ENCODE assay signal across 2 cellular contexts in the genomic region with DNA sequence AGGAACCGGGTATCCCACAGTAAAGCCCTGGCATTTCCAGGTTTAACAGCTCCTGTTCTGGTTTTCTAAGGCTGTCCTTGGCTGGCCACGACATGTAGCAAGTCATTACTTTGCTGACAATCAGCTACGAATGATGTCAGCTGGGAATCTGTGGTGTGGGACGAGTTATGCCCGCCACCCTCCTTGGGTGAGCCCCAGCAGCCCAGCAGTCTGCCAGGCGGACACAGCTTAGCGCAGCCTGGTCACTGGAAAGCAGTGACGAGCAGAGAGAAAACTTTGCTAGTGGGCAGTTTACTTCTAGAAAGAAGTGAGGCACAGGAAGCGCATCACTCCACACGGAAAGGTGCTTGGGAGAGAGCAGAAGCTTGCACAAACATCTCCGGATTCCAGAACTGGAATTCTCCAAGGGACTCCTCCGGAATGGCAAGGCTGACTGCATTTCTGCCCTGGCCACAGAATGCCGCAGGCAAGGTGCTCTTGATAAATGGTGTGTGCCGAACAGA.
A peak's percentile ranks its signal among the peaks of the same experiment; 100 is the strongest.
TF ChIP-seq lines count a peak whose summit lies in the region.

No MANE protein-coding gene starts in this region.

TF ChIP-seq in K562, 482 proteins besides CTCF, POLR2A, EP300 and RAD21 (continues in another document):
- peak; percentile 8; the same call in 1 of the 2 replicates for TF ChIP-seq GATA2 (CRISPR knock-in tag; IDR thresholded peaks at IDR 0.05)
- TF ChIP-seq ARHGAP35 (IDR thresholded peaks at IDR 0.05; ENCODE audit: partially characterized antibody), result no peak
- TF ChIP-seq, protein P1, sequence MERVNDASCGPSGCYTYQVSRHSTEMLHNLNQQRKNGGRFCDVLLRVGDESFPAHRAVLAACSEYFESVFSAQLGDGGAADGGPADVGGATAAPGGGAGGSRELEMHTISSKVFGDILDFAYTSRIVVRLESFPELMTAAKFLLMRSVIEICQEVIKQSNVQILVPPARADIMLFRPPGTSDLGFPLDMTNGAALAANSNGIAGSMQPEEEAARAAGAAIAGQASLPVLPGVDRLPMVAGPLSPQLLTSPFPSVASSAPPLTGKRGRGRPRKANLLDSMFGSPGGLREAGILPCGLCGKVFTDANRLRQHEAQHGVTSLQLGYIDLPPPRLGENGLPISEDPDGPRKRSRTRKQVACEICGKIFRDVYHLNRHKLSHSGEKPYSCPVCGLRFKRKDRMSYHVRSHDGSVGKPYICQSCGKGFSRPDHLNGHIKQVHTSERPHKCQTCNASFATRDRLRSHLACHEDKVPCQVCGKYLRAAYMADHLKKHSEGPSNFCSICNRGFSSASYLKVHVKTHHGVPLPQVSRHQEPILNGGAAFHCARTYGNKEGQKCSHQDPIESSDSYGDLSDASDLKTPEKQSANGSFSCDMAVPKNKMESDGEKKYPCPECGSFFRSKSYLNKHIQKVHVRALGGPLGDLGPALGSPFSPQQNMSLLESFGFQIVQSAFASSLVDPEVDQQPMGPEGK (CRISPR knock-in tag; IDR thresholded peaks at IDR 0.05; ENCODE audit: borderline replicate concordance), result no peak
- TF ChIP-seq, protein P2, sequence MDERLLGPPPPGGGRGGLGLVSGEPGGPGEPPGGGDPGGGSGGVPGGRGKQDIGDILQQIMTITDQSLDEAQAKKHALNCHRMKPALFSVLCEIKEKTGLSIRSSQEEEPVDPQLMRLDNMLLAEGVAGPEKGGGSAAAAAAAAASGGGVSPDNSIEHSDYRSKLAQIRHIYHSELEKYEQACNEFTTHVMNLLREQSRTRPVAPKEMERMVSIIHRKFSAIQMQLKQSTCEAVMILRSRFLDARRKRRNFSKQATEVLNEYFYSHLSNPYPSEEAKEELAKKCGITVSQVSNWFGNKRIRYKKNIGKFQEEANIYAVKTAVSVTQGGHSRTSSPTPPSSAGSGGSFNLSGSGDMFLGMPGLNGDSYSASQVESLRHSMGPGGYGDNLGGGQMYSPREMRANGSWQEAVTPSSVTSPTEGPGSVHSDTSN (CRISPR knock-in tag; IDR thresholded peaks at IDR 0.05; ENCODE audit: low read depth), result no peak
- TF ChIP-seq, protein P2 (tag; conservative IDR thresholded peaks at IDR 0.05; ENCODE audit: low read depth), result no peak
- TF ChIP-seq, protein P3, sequence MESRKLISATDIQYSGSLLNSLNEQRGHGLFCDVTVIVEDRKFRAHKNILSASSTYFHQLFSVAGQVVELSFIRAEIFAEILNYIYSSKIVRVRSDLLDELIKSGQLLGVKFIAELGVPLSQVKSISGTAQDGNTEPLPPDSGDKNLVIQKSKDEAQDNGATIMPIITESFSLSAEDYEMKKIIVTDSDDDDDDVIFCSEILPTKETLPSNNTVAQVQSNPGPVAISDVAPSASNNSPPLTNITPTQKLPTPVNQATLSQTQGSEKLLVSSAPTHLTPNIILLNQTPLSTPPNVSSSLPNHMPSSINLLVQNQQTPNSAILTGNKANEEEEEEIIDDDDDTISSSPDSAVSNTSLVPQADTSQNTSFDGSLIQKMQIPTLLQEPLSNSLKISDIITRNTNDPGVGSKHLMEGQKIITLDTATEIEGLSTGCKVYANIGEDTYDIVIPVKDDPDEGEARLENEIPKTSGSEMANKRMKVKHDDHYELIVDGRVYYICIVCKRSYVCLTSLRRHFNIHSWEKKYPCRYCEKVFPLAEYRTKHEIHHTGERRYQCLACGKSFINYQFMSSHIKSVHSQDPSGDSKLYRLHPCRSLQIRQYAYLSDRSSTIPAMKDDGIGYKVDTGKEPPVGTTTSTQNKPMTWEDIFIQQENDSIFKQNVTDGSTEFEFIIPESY (CRISPR knock-in tag; IDR thresholded peaks at IDR 0.05), result peak; percentile 56; the same call in 1 of the 2 replicates
- no peak for TF ChIP-seq ZNF551 (CRISPR knock-in tag; IDR thresholded peaks at IDR 0.05)
- TF ChIP-seq, protein P4, sequence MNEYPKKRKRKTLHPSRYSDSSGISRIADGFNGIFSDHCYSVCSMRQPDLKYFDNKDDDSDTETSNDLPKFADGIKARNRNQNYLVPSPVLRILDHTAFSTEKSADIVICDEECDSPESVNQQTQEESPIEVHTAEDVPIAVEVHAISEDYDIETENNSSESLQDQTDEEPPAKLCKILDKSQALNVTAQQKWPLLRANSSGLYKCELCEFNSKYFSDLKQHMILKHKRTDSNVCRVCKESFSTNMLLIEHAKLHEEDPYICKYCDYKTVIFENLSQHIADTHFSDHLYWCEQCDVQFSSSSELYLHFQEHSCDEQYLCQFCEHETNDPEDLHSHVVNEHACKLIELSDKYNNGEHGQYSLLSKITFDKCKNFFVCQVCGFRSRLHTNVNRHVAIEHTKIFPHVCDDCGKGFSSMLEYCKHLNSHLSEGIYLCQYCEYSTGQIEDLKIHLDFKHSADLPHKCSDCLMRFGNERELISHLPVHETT (CRISPR knock-in tag; conservative IDR thresholded peaks at IDR 0.05 in 1 of 2, IDR thresholded peaks at IDR 0.05 in 1 of 2), result no peak; a peak in 1 of 4 replicates
- TF ChIP-seq HIVEP1 (CRISPR knock-in tag; IDR thresholded peaks at IDR 0.05), result no peak
- TF ChIP-seq ZC3H4 (CRISPR knock-in tag; IDR thresholded peaks at IDR 0.05; ENCODE audit: borderline replicate concordance), result no peak
- TF ChIP-seq ZNF12 (CRISPR knock-in tag; IDR thresholded peaks at IDR 0.05), result no peak
- no peak for TF ChIP-seq ERF (CRISPR knock-in tag; IDR thresholded peaks at IDR 0.05)
- TF ChIP-seq NR2C2 (CRISPR knock-in tag; IDR thresholded peaks at IDR 0.05), result no peak
- TF ChIP-seq NR2C2 (tag; IDR thresholded peaks at IDR 0.05), result peak; percentile 36; the same call in 1 of the 2 replicates
- no peak for TF ChIP-seq ZNF717 (CRISPR knock-in tag; IDR thresholded peaks at IDR 0.05)
- no peak for TF ChIP-seq HDGF (IDR thresholded peaks at IDR 0.05)
- no peak for TF ChIP-seq GABPB2 (CRISPR knock-in tag; conservative IDR thresholded peaks at IDR 0.05)

TF ChIP-seq in HepG2, 621 proteins besides CTCF, POLR2A, EP300 and RAD21:
- no peak for TF ChIP-seq ZNF678 (CRISPR knock-in tag; IDR thresholded peaks at IDR 0.05)
